In genomic region chr7:135195968-135196629, GRCh38 we compare ENCODE assay signal across 26 cellular contexts. TPM values are rescaled to one million over a fixed set of nuclear protein-coding genes. Genes with fewer than 3 reads are reported as not detected.
"Had no signal": no experiment of that assay in that cellular context is flagged by ENCODE, and none has a peak within 500 bp of the region (broad histone marks: within the 10 kb centered on the region; RNA-seq: fewer than 3 reads in every experiment).

No MANE protein-coding gene starts in this region.

- H3K9me3 ChIP-seq: colonic mucosa, esophagus squamous epithelium, gastrocnemius medialis, neutrophil, ovary, psoas muscle, upper lobe of left lung had no signal

- H3K36me3 ChIP-seq: colonic mucosa, ovary had no signal

- H3K9me3 Mint-ChIP-seq: activated B cell treated with CpG ODN at 0.5 μM for 24 hours; activated naive CD4-positive, alpha-beta T cell treated with anti-CD3 and anti-CD28 coated beads, Interleukin-2, amount 50 U/mL, for 72 hours; activated T-cell treated with anti-CD3 and anti-CD28 coated beads, Interleukin-2, amount 50 U/mL, for 72 hours; natural killer cell treated with Interleukin-12 subunit alpha and Interleukin-12 subunit beta and Interleukin-15 and Interleukin-18, amount 100 ng/mL, for 72 hours had no signal

- H3K4me1 Mint-ChIP-seq: activated B cell treated with CpG ODN at 0.5 μM for 24 hours had no signal

- H3K4me3 ChIP-seq: colonic mucosa, dorsolateral prefrontal cortex, esophagus squamous epithelium, gastrocnemius medialis, ovary, psoas muscle, upper lobe of left lung had no signal

- H3K4me3 Mint-ChIP-seq: activated B cell treated with CpG ODN at 0.5 μM for 24 hours; activated T-cell treated with anti-CD3 and anti-CD28 coated beads, Interleukin-2, amount 50 U/mL, for 72 hours; natural killer cell treated with Interleukin-12 subunit alpha and Interleukin-12 subunit beta and Interleukin-15 and Interleukin-18, amount 100 ng/mL, for 72 hours had no signal

- H3K4me1 ChIP-seq: colonic mucosa had no signal

- H3K27me3 ChIP-seq: colonic mucosa, dorsolateral prefrontal cortex, esophagus squamous epithelium, gastrocnemius medialis, neutrophil, ovary, upper lobe of left lung had no signal

- H3K27ac Mint-ChIP-seq: activated B cell treated with CpG ODN at 0.5 μM for 24 hours; activated T-cell treated with anti-CD3 and anti-CD28 coated beads, Interleukin-2, amount 50 U/mL, for 72 hours; natural killer cell treated with Interleukin-12 subunit alpha and Interleukin-12 subunit beta and Interleukin-15 and Interleukin-18, amount 100 ng/mL, for 72 hours had no signal

- ATAC-seq: activated naive CD4-positive, alpha-beta T cell treated with anti-CD3 and anti-CD28 coated beads, Interleukin-2, amount 50 U/mL, for 72 hours; activated T-cell treated with anti-CD3 and anti-CD28 coated beads, Interleukin-2, amount 50 U/mL, for 72 hours; gastrocnemius medialis; left ventricle myocardium superior had no signal

- H3K27ac ChIP-seq: colonic mucosa, esophagus squamous epithelium, gastrocnemius medialis, neutrophil, ovary, psoas muscle, upper lobe of left lung had no signal

- DNase-seq: activated B cell treated with CpG ODN at 0.5 μM for 24 hours; activated CD4-positive, alpha-beta T cell treated with anti-CD3 and anti-CD28 coated beads for 4 hours; activated CD4-positive, alpha-beta T cell treated with anti-CD3 and anti-CD28 coated beads, Interleukin-2, amount 50 U/mL, for 48 hours; activated effector memory CD4-positive, alpha-beta T cell treated with Interleukin-2 at 50 U/mL for 16 hours; activated T-cell treated with anti-CD3 and anti-CD28 coated beads, Interleukin-2, amount 50 U/mL, for 72 hours; aorta; colonic mucosa; dorsolateral prefrontal cortex; esophagus squamous epithelium; gastrocnemius medialis; hypothalamus; left ventricle myocardium superior; mammary epithelial cell; midbrain; psoas muscle; right cardiac atrium; stimulated activated CD4-positive, alpha-beta T cell treated with anti-CD3 and anti-CD28 coated beads, Interleukin-12 subunit alpha, Interleukin-12 subunit beta, amount 100 ng/mL, for 4 hours; stimulated activated CD4-positive, alpha-beta T cell treated with anti-CD3 and anti-CD28 coated beads, Interleukin-4, amount 100 ng/mL, for 4 hours; T-helper 9 cell; upper lobe of left lung had no signal

RNA-seq across cellular contexts. Expression of gene STRA8, which starts 37.5 kb away (rescaled TPM):
- total RNA-seq: activated B cell treated with CpG ODN at 0.5 μM for 24 hours; activated naive CD4-positive, alpha-beta T cell treated with anti-CD3 and anti-CD28 coated beads, Interleukin-2, amount 50 U/mL, for 72 hours; activated T-cell treated with anti-CD3 and anti-CD28 coated beads, Interleukin-2, amount 50 U/mL, for 72 hours; aorta; colonic mucosa; esophagus squamous epithelium; gastrocnemius medialis; left ventricle myocardium superior; mammary epithelial cell; natural killer cell treated with Interleukin-12 subunit alpha and Interleukin-12 subunit beta and Interleukin-15 and Interleukin-18, amount 100 ng/mL, for 72 hours; ovary; psoas muscle; right cardiac atrium; T-helper 1 cell treated with Interleukin-12 subunit alpha and Interleukin-12 subunit beta and Interleukin-4 antibody, amounts not matched to agents 30 ng/mL and 1 ng/mL, for 36 hours; upper lobe of left lung had no signal
- polyA plus RNA-seq: adipose tissue, aorta, mammary epithelial cell, ovary, psoas muscle, right cardiac atrium had no signal

RNA-seq across cellular contexts. Expression of gene TMEM140, which starts 48.2 kb away (rescaled TPM):
- polyA plus RNA-seq: mammary epithelial cell had no signal
